In genomic region chrX:85516131-85516530, GRCh38 we compare ENCODE assay signal across 25 cellular contexts.
"Had no signal": no experiment of that assay in that cellular context is flagged by ENCODE, and none has a peak within 500 bp of the region (broad histone marks: within the 10 kb centered on the region; RNA-seq: fewer than 3 reads in every experiment).

No MANE protein-coding gene starts in this region.

- H3K27ac Mint-ChIP-seq: activated CD4-positive, alpha-beta T cell treated with anti-CD3 and anti-CD28 coated beads for 36 hours; activated CD8-positive, alpha-beta memory T cell treated with anti-CD3 and anti-CD28 coated beads, Interleukin-2, amount 10 ng/mL, durations not matched to agents 7 days and 5 days; activated CD8-positive, alpha-beta T cell treated with anti-CD3 and anti-CD28 coated beads, Interleukin-2, amount 10 ng/mL, durations not matched to agents 7 days and 5 days; activated naive CD4-positive, alpha-beta T cell treated with anti-CD3 and anti-CD28 coated beads, Interleukin-2, amount 50 U/mL, for 72 hours; activated T-cell treated with anti-CD3 and anti-CD28 coated beads, Interleukin-2, amount 50 U/mL, for 72 hours; naive thymus-derived CD4-positive, alpha-beta T cell; progenitor cell of endocrine pancreas; T-cell had no signal

- H3K4me1 Mint-ChIP-seq: activated CD4-positive, alpha-beta T cell treated with anti-CD3 and anti-CD28 coated beads for 36 hours; activated CD8-positive, alpha-beta memory T cell treated with anti-CD3 and anti-CD28 coated beads, Interleukin-2, amount 10 ng/mL, durations not matched to agents 7 days and 5 days; naive thymus-derived CD4-positive, alpha-beta T cell; T-cell had no signal

- DNase-seq: activated CD4-positive, alpha-beta T cell treated with anti-CD3 and anti-CD28 coated beads for 36 hours; activated CD4-positive, CD25-positive, alpha-beta regulatory T cell; activated CD8-positive, alpha-beta memory T cell treated with anti-CD3 and anti-CD28 coated beads, Interleukin-2, amount 10 ng/mL, durations not matched to agents 7 days and 5 days; activated CD8-positive, alpha-beta T cell treated with anti-CD3 and anti-CD28 coated beads, Interleukin-2, amount 10 ng/mL, durations not matched to agents 7 days and 5 days; activated naive CD4-positive, alpha-beta T cell; activated T-cell treated with anti-CD3 and anti-CD28 coated beads, Interleukin-2, amount 50 U/mL, for 72 hours; anterior cingulate cortex; body of pancreas; cortex of kidney; gastrocnemius medialis; glutamatergic neuron; left ventricle myocardium superior; naive thymus-derived CD4-positive, alpha-beta T cell; ovary; right lobe of liver; stimulated activated CD4-positive, alpha-beta T cell treated with anti-CD3 and anti-CD28 coated beads, Interleukin-12 subunit alpha, Interleukin-12 subunit beta, amount 100 ng/mL, for 4 hours; stimulated activated CD4-positive, alpha-beta T cell treated with anti-CD3 and anti-CD28 coated beads, Interleukin-4, amount 100 ng/mL, for 1 hour; stimulated activated naive CD8-positive, alpha-beta T cell treated with anti-CD3 and anti-CD28 coated beads, Interleukin-15, Interleukin-2, amounts not matched to agents 100 U/mL and 50 U/mL, for 24 hours; T-cell; thyroid gland; upper lobe of right lung had no signal

- H3K27me3 Mint-ChIP-seq: activated CD4-positive, alpha-beta T cell treated with anti-CD3 and anti-CD28 coated beads for 36 hours; activated CD8-positive, alpha-beta memory T cell treated with anti-CD3 and anti-CD28 coated beads, Interleukin-2, amount 10 ng/mL, durations not matched to agents 7 days and 5 days; naive thymus-derived CD4-positive, alpha-beta T cell; progenitor cell of endocrine pancreas; T-cell had no signal

- FAIRE-seq: endothelial cell of umbilical vein, islet of Langerhans had no signal

- H3K36me3 Mint-ChIP-seq: activated CD8-positive, alpha-beta memory T cell treated with anti-CD3 and anti-CD28 coated beads, Interleukin-2, amount 10 ng/mL, durations not matched to agents 7 days and 5 days; activated naive CD4-positive, alpha-beta T cell treated with anti-CD3 and anti-CD28 coated beads, Interleukin-2, amount 50 U/mL, for 72 hours; naive thymus-derived CD4-positive, alpha-beta T cell; T-cell had no signal

- H3K4me3 Mint-ChIP-seq: activated CD4-positive, alpha-beta T cell treated with anti-CD3 and anti-CD28 coated beads for 36 hours; activated CD8-positive, alpha-beta memory T cell treated with anti-CD3 and anti-CD28 coated beads, Interleukin-2, amount 10 ng/mL, durations not matched to agents 7 days and 5 days; activated CD8-positive, alpha-beta T cell treated with anti-CD3 and anti-CD28 coated beads, Interleukin-2, amount 10 ng/mL, durations not matched to agents 7 days and 5 days; activated T-cell treated with anti-CD3 and anti-CD28 coated beads, Interleukin-2, amount 50 U/mL, for 72 hours; naive thymus-derived CD4-positive, alpha-beta T cell; T-cell had no signal

- ATAC-seq: activated CD4-positive, alpha-beta T cell treated with anti-CD3 and anti-CD28 coated beads for 36 hours; activated CD8-positive, alpha-beta memory T cell treated with anti-CD3 and anti-CD28 coated beads, Interleukin-2, amount 10 ng/mL, durations not matched to agents 7 days and 5 days; activated CD8-positive, alpha-beta T cell treated with anti-CD3 and anti-CD28 coated beads, Interleukin-2, amount 10 ng/mL, durations not matched to agents 7 days and 5 days; activated naive CD4-positive, alpha-beta T cell treated with anti-CD3 and anti-CD28 coated beads, Interleukin-2, amount 50 U/mL, for 72 hours; activated T-cell treated with anti-CD3 and anti-CD28 coated beads, Interleukin-2, amount 50 U/mL, for 72 hours; body of pancreas; gastrocnemius medialis; left ventricle myocardium superior; naive thymus-derived CD4-positive, alpha-beta T cell; right lobe of liver; stimulated activated naive CD8-positive, alpha-beta T cell treated with anti-CD3 and anti-CD28 coated beads, Interleukin-15, Interleukin-2, amounts not matched to agents 100 U/mL and 50 U/mL, for 24 hours; T-cell; upper lobe of right lung had no signal

- H3K27ac ChIP-seq: body of pancreas, gastrocnemius medialis, ovary, right lobe of liver, thyroid gland, upper lobe of right lung had no signal

- H3K9me3 Mint-ChIP-seq: activated naive CD4-positive, alpha-beta T cell treated with anti-CD3 and anti-CD28 coated beads, Interleukin-2, amount 50 U/mL, for 72 hours; activated T-cell treated with anti-CD3 and anti-CD28 coated beads, Interleukin-2, amount 50 U/mL, for 72 hours; T-cell had no signal
